ENCODE assay signal across 8 cellular contexts in the genomic region with DNA sequence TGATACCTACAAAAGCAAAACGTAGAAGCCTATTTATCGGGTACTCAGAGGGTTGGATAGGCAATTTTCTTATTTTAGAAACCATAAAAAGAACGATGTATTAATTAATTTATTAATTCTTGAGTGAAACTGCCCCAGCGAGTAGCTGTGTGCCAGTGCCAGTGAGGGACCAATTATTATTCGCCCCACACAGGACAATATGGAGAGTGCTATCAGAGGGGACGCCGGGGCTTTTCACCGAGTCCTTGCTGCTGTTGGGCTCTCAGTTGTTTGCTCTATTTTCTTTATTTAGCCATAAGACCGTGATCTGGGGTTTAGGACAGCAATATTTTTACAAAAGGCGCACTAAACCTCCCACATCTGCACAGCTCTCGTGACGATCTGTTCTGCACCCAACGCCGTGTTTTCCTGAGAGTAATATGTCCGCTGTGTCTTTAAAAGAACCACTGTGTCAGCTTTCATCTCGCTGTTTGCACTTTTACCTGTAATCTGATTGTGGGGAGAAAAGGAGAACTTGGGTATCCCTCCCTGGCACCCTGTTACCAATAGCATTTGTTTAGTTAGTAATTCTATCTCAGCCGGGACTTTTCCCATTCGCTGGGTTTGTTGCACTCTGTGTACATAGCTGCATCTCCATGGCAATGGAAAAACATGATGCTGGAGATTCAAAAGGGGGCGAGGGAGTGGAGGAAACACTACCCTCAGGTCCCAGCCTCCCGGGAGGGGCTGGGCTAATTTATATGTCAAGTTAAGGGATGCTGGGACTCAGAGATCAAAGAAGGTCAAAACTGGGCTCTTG. TPM values are rescaled to one million over a fixed set of nuclear protein-coding genes. Genes with fewer than 3 reads are reported as not detected.
DNase-seq lines count a peak whose midpoint lies in the region; ATAC-seq and TF ChIP-seq lines count a peak whose summit lies in the region.

No MANE protein-coding gene starts in this region.

- no peak for DNase-seq in BJ (ENCODE audit: low read depth)
- DNase-seq in SW480 (ENCODE audit: low spot score): peak; percentile 17
- DNase-seq in globus pallidus (ENCODE audit: low spot score): peak; percentile 17
- DNase-seq in pons (ENCODE audit: low spot score): peak; percentile 17
- DNase-seq in hippocampal formation (lab: John Stamatoyannopoulos, UW): no peak

- H3K79me2 ChIP-seq in KMS-11 (ENCODE audit: insufficient read depth, low read depth): no peaks in the 10 kb centered on the region

- TF ChIP-seq CTCF in BJ (IDR thresholded peaks at IDR 0.05; ENCODE audit: insufficient read depth, low read depth, low read length) (no peak), KMS-11 (conservative IDR thresholded peaks at IDR 0.05; ENCODE audit: low read depth, low read length) (no peak)

- H2AFZ ChIP-seq in KMS-11 (ENCODE audit: low read depth): peak overlapping the region; percentile 65

- peak overlapping the region; percentile 37 for H3K27ac ChIP-seq in KMS-11

- no peaks in the 10 kb centered on the region for H4K20me1 ChIP-seq in KMS-11 (ENCODE audit: insufficient read depth)

- peak overlapping the region; percentile 55; the same call in 1 of the 2 replicates for H3K9ac ChIP-seq in KMS-11

- H3K36me3 ChIP-seq in BJ (ENCODE audit: control insufficient read depth, insufficient read depth, low read length): no peaks in the 10 kb centered on the region
- H3K36me3 ChIP-seq in KMS-11 (ENCODE audit: insufficient read depth): no peaks in the 10 kb centered on the region

- POLR2A ChIA-PET in BJ (lab: Charles Lee): no interaction called here

- ATAC-seq in GM18511 (IDR thresholded peaks at IDR 0.05; ENCODE audit: unreplicated experiment) (no peak), GM21526 (IDR thresholded peaks at IDR 0.05; ENCODE audit: low FRiP score, unreplicated experiment) (no peak)

- CTCF ChIA-PET in BJ (lab: Yijun Ruan, JAX): interaction anchor here (0.7 kb wide), 1 partner anchor 43 kb away, joined by 3 read pairs; no protein-coding TSS in a partner anchor

- H3K4me3 ChIP-seq in BJ (ENCODE audit: low read depth, low read length) (peak overlapping the region; percentile 48), KMS-11 (IDR thresholded peaks at IDR 0.05; ENCODE audit: insufficient read depth, low read depth, low read length) (no peak overlapping the region)

- H3K4me2 ChIP-seq in KMS-11: peak overlapping the region; percentile 18

- peaks cover 4% of the 10 kb centered on the region for H3K4me1 ChIP-seq in KMS-11 (ENCODE audit: low read depth, poor library complexity, severe bottlenecking)

- no peaks in the 10 kb centered on the region for H3K27me3 ChIP-seq in BJ (ENCODE audit: control insufficient read depth, insufficient read depth, low read length)
- H3K27me3 ChIP-seq in KMS-11 (ENCODE audit: insufficient read depth, low read depth): no peaks in the 10 kb centered on the region

RNA-seq across cellular contexts. Expression of a gene that starts 30.1 kb away (rescaled TPM):
- 11.3 and 11.6 TPM in 2 replicates for polyA plus RNA-seq in BJ (2011; rRNA removed)
- 24.2 and 27.9 TPM in 2 replicates for polyA minus RNA-seq in BJ (2011; rRNA and poly(A)+ RNA removed)

Comparison
In these comparisons a context has a peak if more than half of its experiments do, and no peak if none do; other contexts are left out.
1. DNase-seq: peak in SW480 (single experiment), globus pallidus (single experiment) and pons (single experiment); none in BJ (single experiment) and hippocampal formation (0 of 2).